Comparison of ENCODE assay signal across 25 cellular contexts in the genomic region with DNA sequence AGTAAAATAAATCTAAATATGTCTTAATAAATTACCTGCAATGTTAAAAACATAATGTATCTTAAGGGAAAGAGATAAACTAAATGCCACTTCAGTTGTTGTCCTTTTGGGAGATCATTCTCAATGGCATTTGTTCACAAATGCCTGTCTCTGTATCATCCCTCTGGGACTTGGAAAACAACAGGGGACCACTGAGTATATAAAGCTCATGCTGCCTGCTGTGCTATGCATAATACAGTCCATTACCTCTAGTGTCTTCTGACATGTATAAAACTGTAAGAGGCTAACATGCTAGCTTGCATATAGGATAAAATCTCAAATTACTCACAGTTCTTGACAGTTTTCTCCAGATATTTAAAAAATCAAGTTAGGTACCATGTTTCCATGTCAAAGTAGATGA.
"Had no signal": no experiment of that assay in that cellular context is flagged by ENCODE, and none has a peak within 500 bp of the region (broad histone marks: within the 10 kb centered on the region; RNA-seq: fewer than 3 reads in every experiment).

No MANE protein-coding gene starts in this region.

- H3K9me3 ChIP-seq: esophagus squamous epithelium, ovary, psoas muscle, sigmoid colon, stomach, thyroid gland, vagina had no signal

- H3K27ac ChIP-seq: esophagus squamous epithelium, heart right ventricle, lower lobe of right lung, ovary, psoas muscle, sigmoid colon, stomach, thyroid gland, vagina had no signal

- H3K36me3 ChIP-seq: esophagus squamous epithelium, heart right ventricle, lower lobe of right lung, ovary, sigmoid colon, stomach, thyroid gland, vagina had no signal

- ATAC-seq: effector memory CD8-positive, alpha-beta T cell; heart right ventricle; left ventricle myocardium superior; lower lobe of right lung; naive thymus-derived CD8-positive, alpha-beta T cell; psoas muscle; right cardiac atrium; stimulated activated effector memory CD8-positive, alpha-beta T cell treated with anti-CD3 and anti-CD28 coated beads, Interleukin-12 subunit alpha, Interleukin-12 subunit beta, amount 100 ng/mL, for 72 hours had no signal

- H3K4me3 Mint-ChIP-seq: effector memory CD8-positive, alpha-beta T cell; naive thymus-derived CD8-positive, alpha-beta T cell; nephron progenitor cell; stimulated activated effector memory CD8-positive, alpha-beta T cell treated with anti-CD3 and anti-CD28 coated beads, Interleukin-12 subunit alpha, Interleukin-12 subunit beta, amount 100 ng/mL, for 72 hours had no signal

- H3K4me3 ChIP-seq: esophagus squamous epithelium, heart right ventricle, lower lobe of right lung, ovary, psoas muscle, sigmoid colon, stomach, thyroid gland, vagina had no signal

- H3K4me1 ChIP-seq: esophagus squamous epithelium, heart right ventricle, lower lobe of right lung, psoas muscle, sigmoid colon, stomach, thyroid gland, vagina had no signal

- H3K4me1 Mint-ChIP-seq: nephron progenitor cell; stimulated activated effector memory CD8-positive, alpha-beta T cell treated with anti-CD3 and anti-CD28 coated beads, Interleukin-12 subunit alpha, Interleukin-12 subunit beta, amount 100 ng/mL, for 72 hours had no signal

- H3K27ac Mint-ChIP-seq: effector memory CD8-positive, alpha-beta T cell; naive thymus-derived CD8-positive, alpha-beta T cell; nephron progenitor cell; stimulated activated effector memory CD8-positive, alpha-beta T cell treated with anti-CD3 and anti-CD28 coated beads, Interleukin-12 subunit alpha, Interleukin-12 subunit beta, amount 100 ng/mL, for 72 hours had no signal

- H3K27me3 Mint-ChIP-seq: effector memory CD8-positive, alpha-beta T cell; naive thymus-derived CD8-positive, alpha-beta T cell had no signal

- H3K27me3 ChIP-seq: esophagus squamous epithelium, heart right ventricle, ovary, sigmoid colon, stomach, thyroid gland, vagina had no signal

- H3K36me3 Mint-ChIP-seq: naive thymus-derived CD8-positive, alpha-beta T cell; stimulated activated effector memory CD8-positive, alpha-beta T cell treated with anti-CD3 and anti-CD28 coated beads, Interleukin-12 subunit alpha, Interleukin-12 subunit beta, amount 100 ng/mL, for 72 hours had no signal

- DNase-seq: effector memory CD8-positive, alpha-beta T cell; erythroblast; esophagus squamous epithelium; foreskin melanocyte; glutamatergic neuron; heart right ventricle; hippocampal formation; left ventricle myocardium superior; lower lobe of right lung; naive thymus-derived CD8-positive, alpha-beta T cell; nephron progenitor cell; occipital lobe; ovary; posterior cingulate gyrus; psoas muscle; right cardiac atrium; sigmoid colon; stimulated activated CD4-positive, alpha-beta T cell treated with anti-CD3 and anti-CD28 coated beads, Interleukin-2, amount 100 ng/mL, for 24 hours; stimulated activated CD4-positive, alpha-beta T cell treated with anti-CD3 and anti-CD28 coated beads, Interleukin-4, amount 100 ng/mL, for 24 hours; stimulated activated naive CD4-positive, alpha-beta T cell treated with Interleukin-2 at 50 U/mL for 16 hours; stomach; thyroid gland; trophoblast cell had no signal
